19 cellular contexts compared by ENCODE assay signal in genomic region chr1:178101654-178102053, GRCh38. TPM values are rescaled to one million over a fixed set of nuclear protein-coding genes. Genes with fewer than 3 reads are reported as not detected.
DNase-seq lines count a peak whose midpoint lies in the region; ATAC-seq and TF ChIP-seq lines count a peak whose summit lies in the region.
"Had no signal": no experiment of that assay in that cellular context is flagged by ENCODE, and none has a peak within 500 bp of the region (broad histone marks: within the 10 kb centered on the region; RNA-seq: fewer than 3 reads in every experiment).

No MANE protein-coding gene starts in this region.

- no peak for DNase-seq in HFFc6
- peak; percentile 81 for DNase-seq in dermis blood vessel endothelial cell
- DNase-seq in RKO (ENCODE audit: low spot score): no peak
- DNase-seq in RPMI8226: no peak
- no peak for DNase-seq in NCI-H2081 treated with DMSO at 0.1 percent for 48 hours (lab: John Stamatoyannopoulos, UW)
- DNase-seq in activated CD8-positive, alpha-beta T cell treated with anti-CD3 and anti-CD28 coated beads, Interleukin-2, amount 10 ng/mL, durations not matched to agents 7 days and 5 days: no peak
- DNase-seq: activated B cell treated with CpG ODN at 0.5 μM for 24 hours; activated CD8-positive, alpha-beta memory T cell treated with anti-CD3 and anti-CD28 coated beads, Interleukin-2, amount 50 U/mL, for 4 hours; activated naive CD4-positive, alpha-beta T cell; effector memory CD4-positive, alpha-beta T cell; gastrocnemius medialis; H7; NCI-H69; occipital lobe; stimulated activated naive B cell treated with anti-CD40 and anti-IgM and Interleukin-4, amounts not matched to agents 10 μg/mL and 1 μg/mL and 100 μg/mL, for 72 hours; T-cell; upper lobe of right lung had no signal

- peaks cover 88% of the 10 kb centered on the region for H3K79me2 ChIP-seq in ACC112 (ENCODE audit: control insufficient read depth, insufficient read depth, low read length, unreplicated experiment)

- H3K27ac ChIP-seq in ACC112 (ENCODE audit: low read depth, low read length) (peak overlapping the region; percentile 60), liver (ENCODE audit: low read depth in 1 of 2, low read length in 2 of 2) (peak overlapping the region; percentile 29 to 58)
- H3K27ac ChIP-seq: gastrocnemius medialis, upper lobe of right lung had no signal

- POLR2A ChIA-PET in activated CD8-positive, alpha-beta T cell treated with anti-CD3 and anti-CD28 coated beads, Interleukin-2, amount 10 ng/mL, durations not matched to agents 7 days and 5 days (lab: Charles Lee): no interaction called here

- no peak for ATAC-seq in activated CD8-positive, alpha-beta T cell treated with anti-CD3 and anti-CD28 coated beads, Interleukin-2, amount 10 ng/mL, durations not matched to agents 7 days and 5 days
- ATAC-seq: gastrocnemius medialis; stimulated activated naive B cell treated with anti-CD40 and anti-IgM and Interleukin-4, amounts not matched to agents 10 μg/mL and 1 μg/mL and 100 μg/mL, for 72 hours; T-cell had no signal

- no peaks in the 10 kb centered on the region for H3K27me3 Mint-ChIP-seq in HFFc6 (ENCODE audit: insufficient read depth)
- H3K27me3 Mint-ChIP-seq in activated CD8-positive, alpha-beta T cell treated with anti-CD3 and anti-CD28 coated beads, Interleukin-2, amount 10 ng/mL, durations not matched to agents 7 days and 5 days (ENCODE audit: low read depth): no peaks in the 10 kb centered on the region

- H3K27me3 ChIP-seq in ACC112 (ENCODE audit: insufficient read depth, low read length) (no peaks in the 10 kb centered on the region), liver (ENCODE audit: control insufficient read depth in 4 of 4, insufficient read depth in 4 of 4, low read length in 3 of 4) (no peaks in the 10 kb centered on the region)
- H3K27me3 ChIP-seq: gastrocnemius medialis, upper lobe of right lung had no signal

- H3K27ac Mint-ChIP-seq in HFFc6: peak overlapping the region; percentile 63
- no peak overlapping the region for H3K27ac Mint-ChIP-seq in activated CD8-positive, alpha-beta T cell treated with anti-CD3 and anti-CD28 coated beads, Interleukin-2, amount 10 ng/mL, durations not matched to agents 7 days and 5 days
- H3K27ac Mint-ChIP-seq: activated B cell treated with CpG ODN at 0.5 μM for 24 hours; stimulated activated naive B cell treated with anti-CD40 and anti-IgM and Interleukin-4, amounts not matched to agents 10 μg/mL and 1 μg/mL and 100 μg/mL, for 72 hours; T-cell had no signal

- no peaks in the 10 kb centered on the region for H3K9me3 ChIP-seq in liver (ENCODE audit: control insufficient read depth in 4 of 4, low read length in 3 of 4)
- H3K9me3 ChIP-seq: gastrocnemius medialis, upper lobe of right lung had no signal

- no peak for TF ChIP-seq RAD21 in liver (IDR thresholded peaks at IDR 0.05)

- no peak overlapping the region for H3K9ac ChIP-seq in liver (ENCODE audit: low read depth in 1 of 2, low read length in 2 of 2)

- H3K4me1 ChIP-seq in ACC112 (ENCODE audit: control insufficient read depth, insufficient read depth, low read length, unreplicated experiment) (peaks cover 48% of the 10 kb centered on the region), liver (ENCODE audit: control insufficient read depth in 4 of 4, insufficient read depth in 4 of 4, low read length in 3 of 4) (peaks cover 1 to 33% (median 19%) of the 10 kb centered on the region in 4 donors)

- H3K9me3 Mint-ChIP-seq in HFFc6: no peaks in the 10 kb centered on the region
- no peaks in the 10 kb centered on the region for H3K9me3 Mint-ChIP-seq in activated CD8-positive, alpha-beta T cell treated with anti-CD3 and anti-CD28 coated beads, Interleukin-2, amount 10 ng/mL, durations not matched to agents 7 days and 5 days (ENCODE audit: insufficient read depth)
- H3K9me3 Mint-ChIP-seq: activated B cell treated with CpG ODN at 0.5 μM for 24 hours; stimulated activated naive B cell treated with anti-CD40 and anti-IgM and Interleukin-4, amounts not matched to agents 10 μg/mL and 1 μg/mL and 100 μg/mL, for 72 hours; T-cell had no signal

- peak overlapping the region; percentile 36 for H2AFZ ChIP-seq in ACC112 (ENCODE audit: low read length, unreplicated experiment)

- no peak for TF ChIP-seq CTCF in HFFc6 (IDR thresholded peaks at IDR 0.05)
- TF ChIP-seq CTCF in liver (IDR thresholded peaks at IDR 0.05; ENCODE audit: low read depth, low read length, missing input control): no peak

- H3K4me3 ChIP-seq in ACC112 (ENCODE audit: low read depth, low read length) (peak overlapping the region; percentile 15; the same call in 1 of the 2 replicates), liver (ENCODE audit: low read depth in 1 of 3, low read length in 3 of 3) (no peak overlapping the region)
- H3K4me3 ChIP-seq: gastrocnemius medialis, upper lobe of right lung had no signal

- CTCF ChIA-PET in activated CD8-positive, alpha-beta T cell treated with anti-CD3 and anti-CD28 coated beads, Interleukin-2, amount 10 ng/mL, durations not matched to agents 7 days and 5 days (lab: Charles Lee): no interaction called here

- H3K36me3 ChIP-seq in ACC112 (ENCODE audit: insufficient read depth, low read length) (no peaks in the 10 kb centered on the region), liver (ENCODE audit: control insufficient read depth in 4 of 4, insufficient read depth in 3 of 4, low read depth in 1 of 4, low read length in 3 of 4) (no peaks in the 10 kb centered on the region)
- H3K36me3 ChIP-seq: gastrocnemius medialis, upper lobe of right lung had no signal

- peaks cover 7% of the 10 kb centered on the region for H3K36me3 Mint-ChIP-seq in HFFc6 (ENCODE audit: low read depth)
- H3K36me3 Mint-ChIP-seq in activated CD8-positive, alpha-beta T cell treated with anti-CD3 and anti-CD28 coated beads, Interleukin-2, amount 10 ng/mL, durations not matched to agents 7 days and 5 days (ENCODE audit: low read depth): no peaks in the 10 kb centered on the region
- H3K36me3 Mint-ChIP-seq: stimulated activated naive B cell treated with anti-CD40 and anti-IgM and Interleukin-4, amounts not matched to agents 10 μg/mL and 1 μg/mL and 100 μg/mL, for 72 hours; T-cell had no signal

- 35% methylated on average over 1 of the region's 1 CpG for WGBS in liver

- H3K4me1 Mint-ChIP-seq in HFFc6 (ENCODE audit: low read depth): peaks cover 64% of the 10 kb centered on the region
- no peaks in the 10 kb centered on the region for H3K4me1 Mint-ChIP-seq in activated CD8-positive, alpha-beta T cell treated with anti-CD3 and anti-CD28 coated beads, Interleukin-2, amount 10 ng/mL, durations not matched to agents 7 days and 5 days (ENCODE audit: low read depth)
- H3K4me1 Mint-ChIP-seq: activated B cell treated with CpG ODN at 0.5 μM for 24 hours, T-cell had no signal

- H3K4me3 Mint-ChIP-seq in HFFc6: no peak overlapping the region; the same call in 1 of the 2 replicates
- no peak overlapping the region for H3K4me3 Mint-ChIP-seq in activated CD8-positive, alpha-beta T cell treated with anti-CD3 and anti-CD28 coated beads, Interleukin-2, amount 10 ng/mL, durations not matched to agents 7 days and 5 days
- H3K4me3 Mint-ChIP-seq: activated B cell treated with CpG ODN at 0.5 μM for 24 hours; stimulated activated naive B cell treated with anti-CD40 and anti-IgM and Interleukin-4, amounts not matched to agents 10 μg/mL and 1 μg/mL and 100 μg/mL, for 72 hours; T-cell had no signal

TF ChIP-seq in liver, 16 proteins besides CTCF, POLR2A, EP300 and RAD21:
- TF ChIP-seq, protein P1, sequence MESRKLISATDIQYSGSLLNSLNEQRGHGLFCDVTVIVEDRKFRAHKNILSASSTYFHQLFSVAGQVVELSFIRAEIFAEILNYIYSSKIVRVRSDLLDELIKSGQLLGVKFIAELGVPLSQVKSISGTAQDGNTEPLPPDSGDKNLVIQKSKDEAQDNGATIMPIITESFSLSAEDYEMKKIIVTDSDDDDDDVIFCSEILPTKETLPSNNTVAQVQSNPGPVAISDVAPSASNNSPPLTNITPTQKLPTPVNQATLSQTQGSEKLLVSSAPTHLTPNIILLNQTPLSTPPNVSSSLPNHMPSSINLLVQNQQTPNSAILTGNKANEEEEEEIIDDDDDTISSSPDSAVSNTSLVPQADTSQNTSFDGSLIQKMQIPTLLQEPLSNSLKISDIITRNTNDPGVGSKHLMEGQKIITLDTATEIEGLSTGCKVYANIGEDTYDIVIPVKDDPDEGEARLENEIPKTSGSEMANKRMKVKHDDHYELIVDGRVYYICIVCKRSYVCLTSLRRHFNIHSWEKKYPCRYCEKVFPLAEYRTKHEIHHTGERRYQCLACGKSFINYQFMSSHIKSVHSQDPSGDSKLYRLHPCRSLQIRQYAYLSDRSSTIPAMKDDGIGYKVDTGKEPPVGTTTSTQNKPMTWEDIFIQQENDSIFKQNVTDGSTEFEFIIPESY (IDR thresholded peaks at IDR 0.05): no peak
- peak; percentile 84 for TF ChIP-seq NR2F2 (IDR thresholded peaks at IDR 0.05)
- TF ChIP-seq GABPA (IDR thresholded peaks at IDR 0.05 in 1 of 2, conservative IDR thresholded peaks at IDR 0.05 in 1 of 2): no peak

RNA-seq across cellular contexts. Expression of gene RASAL2, which starts 7.8 kb away (rescaled TPM):
- total RNA-seq in HFFc6 (2021; fragmentation: NEBNext Ultra II Directional; extraction: Animal tissue kit (Norgen Biotek cat#: 25700)): 10 to 100 TPM; 21.2 to 30.7 (median 24.4) TPM
- total RNA-seq in dermis blood vessel endothelial cell (32.2 and 35.4 TPM in 2 replicates), liver (1 to 10 TPM; 6.0 to 8.1 TPM)
- 1 to 10 TPM; 1.8 to 2.2 TPM for polyA plus RNA-seq in liver
- not detected for total RNA-seq in activated CD8-positive, alpha-beta T cell treated with anti-CD3 and anti-CD28 coated beads, Interleukin-2, amount 10 ng/mL, durations not matched to agents 7 days and 5 days

Comparison
In these comparisons a context has a peak if more than half of its experiments do, and no peak if none do; other contexts are left out.
1. RNA of gene RASAL2, which starts 7.8 kb away (total RNA-seq): 32.2 to 35.4 TPM in dermis blood vessel endothelial cell, 21.2 to 30.7 TPM in HFFc6 and 6.0 to 8.1 TPM in liver; not detected in activated CD8-positive, alpha-beta T cell treated with anti-CD3 and anti-CD28 coated beads, Interleukin-2, amount 10 ng/mL, durations not matched to agents 7 days and 5 days; every median in the first group is over 4 times any median in the second.